ENCODE assay signal across 16 cellular contexts in genomic region chr6:56444855-56445254, GRCh38.
A peak's percentile ranks its signal among the peaks of the same experiment; 100 is the strongest.
DNase-seq lines count a peak whose midpoint lies in the region; ATAC-seq and TF ChIP-seq lines count a peak whose summit lies in the region.
"Had no signal": no experiment of that assay in that cellular context is flagged by ENCODE, and none has a peak within 500 bp of the region (broad histone marks: within the 10 kb centered on the region; RNA-seq: fewer than 3 reads in every experiment).

No MANE protein-coding gene starts in this region.

- H3K4me1 ChIP-seq in right cardiac atrium (ENCODE audit: control insufficient read depth, insufficient read depth, low read length) (peaks cover 2% of the 10 kb centered on the region), gastroesophageal sphincter (peaks cover 0 to 55% (median 3%) of the 10 kb centered on the region in 3 donors), stomach smooth muscle (ENCODE audit: control insufficient read depth, insufficient read depth, low read length) (peaks cover 21% of the 10 kb centered on the region), uterus (no peaks in the 10 kb centered on the region)
- H3K4me1 ChIP-seq: BLaER1 treated with 17β-estradiol and CSF1 and Interleukin-3, amounts not matched to agents 10 nM and 100 nM had no signal

- H3K36me3 Mint-ChIP-seq in CD14-positive monocyte, result no peaks in the 10 kb centered on the region

- H3K9me3 Mint-ChIP-seq in CD14-positive monocyte, result peaks cover 3 to 10% (median 7%) of the 10 kb centered on the region in 7 donors

- H3K36me3 ChIP-seq in gastroesophageal sphincter, result no peaks in the 10 kb centered on the region
- H3K36me3 ChIP-seq in stomach smooth muscle (ENCODE audit: control insufficient read depth in 2 of 2, insufficient read depth in 2 of 2, low read length in 2 of 2), result no peaks in the 10 kb centered on the region
- no peaks in the 10 kb centered on the region for H3K36me3 ChIP-seq in uterus
- H3K36me3 ChIP-seq: BLaER1 treated with 17β-estradiol and CSF1 and Interleukin-3, amounts not matched to agents 10 nM and 100 nM had no signal

- TF ChIP-seq CTCF in gastroesophageal sphincter (IDR thresholded peaks at IDR 0.05) (no peak), uterus (IDR thresholded peaks at IDR 0.05) (no peak), CD14-positive monocyte (IDR thresholded peaks at IDR 0.05) (no peak)

- no peak for TF ChIP-seq POLR2A in gastroesophageal sphincter (IDR thresholded peaks at IDR 0.05)
- no peak for TF ChIP-seq POLR2A in uterus (IDR thresholded peaks at IDR 0.05)

- no peaks in the 10 kb centered on the region for H3K4me1 Mint-ChIP-seq in CD14-positive monocyte
- H3K4me1 Mint-ChIP-seq: GM23338 had no signal

- H3K9me3 ChIP-seq in right cardiac atrium (ENCODE audit: control insufficient read depth, low read length), result no peaks in the 10 kb centered on the region
- H3K9me3 ChIP-seq in gastroesophageal sphincter, result peaks cover 0 to 2% (median 0%) of the 10 kb centered on the region in 3 donors
- peaks cover 0 to under 1% of the 10 kb centered on the region in 2 donors for H3K9me3 ChIP-seq in stomach smooth muscle (ENCODE audit: control insufficient read depth in 2 of 2, low read length in 2 of 2)
- H3K9me3 ChIP-seq in uterus, result no peaks in the 10 kb centered on the region

- 76% methylated on average over 2 of the region's 2 CpGs for WGBS in right cardiac atrium
- 30 to 59% methylated on average over 2 of the region's 2 CpGs for WGBS in gastroesophageal sphincter (ENCODE audit: low coverage in 1 of 2), 2 donors

- H3K27ac ChIP-seq in right cardiac atrium (ENCODE audit: low read length) (no peak overlapping the region), gastroesophageal sphincter (peak overlapping the region; percentile 45 to 77 (median 74)), stomach smooth muscle (ENCODE audit: low read length) (peak overlapping the region; percentile 64), uterus (peak overlapping the region; percentile 61 to 77)
- H3K27ac ChIP-seq: BLaER1 treated with 17β-estradiol and CSF1 and Interleukin-3, amounts not matched to agents 10 nM and 100 nM had no signal

- H3K4me3 Mint-ChIP-seq in CD14-positive monocyte, result no peak overlapping the region
- H3K4me3 Mint-ChIP-seq: CD4-positive, alpha-beta T cell; GM23338 had no signal

- ATAC-seq in Right ventricle myocardium superior (ENCODE audit: poor library complexity), result peak; percentile 60
- no peak for ATAC-seq in right cardiac atrium
- ATAC-seq in gastroesophageal sphincter, result peak; percentile 47
- ATAC-seq: GM12878, GM23338 had no signal

- no peak overlapping the region for H3K27ac Mint-ChIP-seq in CD14-positive monocyte
- H3K27ac Mint-ChIP-seq: CD4-positive, alpha-beta T cell; GM23338 had no signal

- H3K9ac ChIP-seq in stomach smooth muscle (ENCODE audit: low read length in 2 of 2), result peak overlapping the region in 1 of 2 donors; percentile 32
- H3K9ac ChIP-seq: BLaER1 treated with 17β-estradiol and CSF1 and Interleukin-3, amounts not matched to agents 10 nM and 100 nM had no signal

- no peak for TF ChIP-seq EP300 in gastroesophageal sphincter (IDR thresholded peaks at IDR 0.05)

- H3K27me3 ChIP-seq in right cardiac atrium (ENCODE audit: control insufficient read depth, insufficient read depth) (no peaks in the 10 kb centered on the region), gastroesophageal sphincter (no peaks in the 10 kb centered on the region), stomach smooth muscle (ENCODE audit: control insufficient read depth in 1 of 2, insufficient read depth in 2 of 2, low read length in 2 of 2) (no peaks in the 10 kb centered on the region), uterus (no peaks in the 10 kb centered on the region)
- H3K27me3 ChIP-seq: BLaER1 treated with 17β-estradiol and CSF1 and Interleukin-3, amounts not matched to agents 10 nM and 100 nM had no signal

- H3K4me3 ChIP-seq in right cardiac atrium (ENCODE audit: low read length), result no peak overlapping the region
- H3K4me3 ChIP-seq in gastroesophageal sphincter, result no peak overlapping the region
- H3K4me3 ChIP-seq in stomach smooth muscle (ENCODE audit: low read length in 2 of 2), result no peak overlapping the region
- H3K4me3 ChIP-seq in uterus, result no peak overlapping the region
- H3K4me3 ChIP-seq: BLaER1 treated with 17β-estradiol and CSF1 and Interleukin-3, amounts not matched to agents 10 nM and 100 nM; GM12878; GM23338 had no signal

- intact Hi-C loops in Right ventricle myocardium superior (cut with DNase I) (loop anchor here (5.0 kb wide), 1 partner anchor 73 kb away; no protein-coding TSS in a partner anchor), right cardiac atrium (cut with DNase I) (no loop called here), uterus (cut with DNase I; ENCODE audit: low total_unique reads) (no loop called here), CD14-positive monocyte (cut with micrococcal nuclease) (no loop called here)

- H3K27me3 Mint-ChIP-seq in CD14-positive monocyte (ENCODE audit: low read depth in 3 of 3), result peaks cover 0 to 7% (median 2%) of the 10 kb centered on the region in 3 donors
- H3K27me3 Mint-ChIP-seq: CD4-positive, alpha-beta T cell had no signal

- DNase-seq in Right ventricle myocardium superior (no peak), right cardiac atrium (no peak), uterus (no peak), CD14-positive monocyte (ENCODE audit: low spot score) (no peak), activated gamma-delta T cell (lab: John Stamatoyannopoulos, UW) (no peak)
- DNase-seq: ACHN; Calu3; CD4-positive, alpha-beta T cell; DMS 273 treated with DMSO at 0.1 percent for 48 hours; DMS79; H7 had no signal

Comparison
In these comparisons a context has a peak if more than half of its experiments do, and no peak if none do; other contexts are left out.
1. ATAC-seq: peak in Right ventricle myocardium superior (single experiment) and gastroesophageal sphincter (single experiment); none in right cardiac atrium (0 of 2).